Comparison of ENCODE assay signal across 2 cellular contexts in the genomic region with DNA sequence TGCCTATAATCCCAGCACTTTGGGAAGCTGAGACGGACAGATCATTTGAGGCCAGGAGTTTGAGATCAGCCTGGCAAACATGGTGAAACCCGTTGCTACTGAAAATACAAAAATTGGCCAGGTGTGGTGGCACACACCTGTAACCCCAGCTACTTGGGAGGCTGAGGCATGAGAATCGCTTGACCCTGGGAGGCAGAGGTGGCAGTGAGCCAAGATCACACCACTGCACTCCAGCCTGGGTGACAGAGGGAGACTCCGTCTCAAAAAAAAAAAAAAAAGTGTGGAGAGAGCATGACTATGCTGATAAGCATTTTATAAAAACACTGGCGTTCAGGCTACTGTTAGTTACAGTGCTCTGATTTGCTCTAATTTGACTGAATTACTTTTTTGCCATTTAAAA.
TF ChIP-seq lines count a peak whose summit lies in the region.

No MANE protein-coding gene starts in this region.

TF ChIP-seq in K562, 482 proteins besides CTCF, POLR2A, EP300 and RAD21:
- TF ChIP-seq RCOR1 (IDR thresholded peaks at IDR 0.05; ENCODE audit: borderline replicate concordance in 1 of 2, low read depth in 2 of 2, low read length in 2 of 2) (0 out of 4 replicates have a peak, but pooled peaks of 1 of the 2 experiments have one; percentile 17), C11orf30 (IDR thresholded peaks at IDR 0.05; ENCODE audit: low read depth) (0 out of 2 replicates have a peak, but pooled peaks have one; percentile 33), ARID1B (IDR thresholded peaks at IDR 0.05) (peak; percentile 16; the same call in 1 of the 2 replicates), ZNF316 (IDR thresholded peaks at IDR 0.05) (peak; percentile 63), BCOR (IDR thresholded peaks at IDR 0.05) (peak; percentile 74; the same call in 1 of the 2 replicates), KDM1A (IDR thresholded peaks at IDR 0.05) (peak in 1 of 2 experiments; percentile 40; a peak in 2 of 4 replicates), CBFA2T3 (IDR thresholded peaks at IDR 0.05) (peak; percentile 19; the same call in 1 of the 2 replicates), PRDM10 (IDR thresholded peaks at IDR 0.05; ENCODE audit: partially characterized antibody) (peak; percentile 82), NFIC (IDR thresholded peaks at IDR 0.05) (peak; percentile 94), TRIM28 (IDR thresholded peaks at IDR 0.05) (peak; percentile 63; the same call in 1 of the 2 replicates), TRIM24 (IDR thresholded peaks at IDR 0.05) (peak in 1 of 2 experiments; percentile 29; a peak in 1 of 4 replicates), ZNF384 (IDR thresholded peaks at IDR 0.05; ENCODE audit: low read depth, low read length) (peak; percentile 70)

TF ChIP-seq in HepG2, 621 proteins besides CTCF, POLR2A, EP300 and RAD21:
- TF ChIP-seq ZMYM3 (CRISPR knock-in tag; IDR thresholded peaks at IDR 0.05) (0 out of 2 replicates have a peak, but pooled peaks have one; percentile 33), ZNF460 (CRISPR knock-in tag; IDR thresholded peaks at IDR 0.05; ENCODE audit: borderline replicate concordance) (peak; percentile 77; the same call in 1 of the 2 replicates)
